Comparison of ENCODE assay signal across 16 cellular contexts in the genomic region with DNA sequence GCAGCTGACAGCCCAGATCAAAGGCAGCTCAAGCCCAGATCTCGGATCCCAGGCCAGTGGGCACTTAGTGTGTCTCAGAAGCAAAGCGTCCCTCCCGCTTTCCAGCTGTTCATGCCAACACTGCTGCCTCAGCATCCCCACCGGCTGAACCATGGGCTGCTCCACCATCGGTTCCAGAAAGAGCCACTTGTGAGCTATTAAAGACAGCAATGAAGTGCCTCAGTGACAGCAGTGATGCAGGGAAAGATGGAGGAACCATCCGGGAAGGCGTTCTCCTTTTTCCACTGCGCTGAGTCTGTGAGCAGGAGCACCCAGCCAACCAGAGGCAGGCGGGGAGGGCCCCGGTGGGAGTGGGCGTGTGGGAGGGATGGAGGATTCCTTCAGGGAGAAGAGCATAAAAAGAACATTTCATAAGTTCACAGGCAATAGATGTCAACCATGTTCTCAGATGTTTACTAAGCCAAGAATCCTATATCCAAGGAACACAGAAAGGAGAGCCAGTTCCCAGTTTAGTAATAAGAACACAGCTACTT.
DNase-seq lines count a peak whose midpoint lies in the region; ATAC-seq and TF ChIP-seq lines count a peak whose summit lies in the region.
"Had no signal": no experiment of that assay in that cellular context is flagged by ENCODE, and none has a peak within 500 bp of the region (broad histone marks: within the 10 kb centered on the region; RNA-seq: fewer than 3 reads in every experiment).

No MANE protein-coding gene starts in this region.

- no peak overlapping the region for H2BK12ac ChIP-seq in neuronal stem cell (ENCODE audit: low read length)

- no CpG with 5 or more reads among the region's 11 CpGs for WGBS in neuronal stem cell (ENCODE audit: extremely low coverage in 2 of 2, insufficient read length in 2 of 2, insufficient replicate concordance in 1 of 2), 2 donors

- H3K9me2 ChIP-seq in Loucy (replicated peaks; ENCODE audit: low read depth, low read length): no peaks in the 10 kb centered on the region

- H4K20me1 ChIP-seq in Loucy (ENCODE audit: insufficient read depth, low read length, poor library complexity, severe bottlenecking): no peaks in the 10 kb centered on the region

- H3K27me3 ChIP-seq in Loucy (ENCODE audit: insufficient read depth, low read length, poor library complexity, severe bottlenecking) (no peaks in the 10 kb centered on the region), neuronal stem cell (ENCODE audit: control insufficient read depth in 3 of 3, insufficient read depth in 3 of 3, low read depth in 1 of 3, low read length in 3 of 3) (no peaks in the 10 kb centered on the region), vagina (no peaks in the 10 kb centered on the region)

- no peak overlapping the region for H2AFZ ChIP-seq in Loucy (ENCODE audit: low read length)
- H2AFZ ChIP-seq in neuronal stem cell (ENCODE audit: low read length): no peak overlapping the region
- H2AFZ ChIP-seq: GM23248 had no signal

- TF ChIP-seq CTCF in Loucy (conservative IDR thresholded peaks at IDR 0.05; ENCODE audit: low read length) (no peak), vagina (IDR thresholded peaks at IDR 0.05) (no peak)

- H3K18ac ChIP-seq in neuronal stem cell (ENCODE audit: low read length): no peak overlapping the region

- H2BK5ac ChIP-seq in neuronal stem cell (ENCODE audit: low read length): no peak overlapping the region

- peaks cover 51% of the 10 kb centered on the region for H3K4me1 ChIP-seq in Loucy (ENCODE audit: insufficient read depth, low read length, poor library complexity, severe bottlenecking)
- H3K4me1 ChIP-seq in neuronal stem cell (ENCODE audit: control insufficient read depth in 2 of 2, insufficient read depth in 1 of 2, low read depth in 1 of 2, low read length in 2 of 2): peaks cover 0 to 2% of the 10 kb centered on the region in 2 donors
- no peaks in the 10 kb centered on the region for H3K4me1 ChIP-seq in vagina

- H3K9me3 ChIP-seq in Loucy (ENCODE audit: insufficient read depth, low read depth, low read length) (no peaks in the 10 kb centered on the region), neuronal stem cell (replicated peaks in 1 of 2; ENCODE audit: control insufficient read depth in 2 of 2, insufficient read depth in 1 of 2, low read depth in 1 of 2, low read length in 2 of 2) (no peaks in the 10 kb centered on the region), vagina (no peaks in the 10 kb centered on the region)

- no peaks in the 10 kb centered on the region for H3K36me3 ChIP-seq in Loucy (ENCODE audit: insufficient read depth, low read length)
- H3K36me3 ChIP-seq in neuronal stem cell (replicated peaks in 1 of 2; ENCODE audit: control insufficient read depth in 2 of 2, insufficient read depth in 2 of 2, low read length in 2 of 2): no peaks in the 10 kb centered on the region
- no peaks in the 10 kb centered on the region for H3K36me3 ChIP-seq in vagina

- DNase-seq in neuronal stem cell (ENCODE audit: low spot score) (no peak), vagina (ENCODE audit: extremely low spot score in 2 of 2) (peak; percentile 20 to 67), ureter (ENCODE audit: low spot score) (no peak), islet precursor cell (no peak)
- DNase-seq: CD4-positive, alpha-beta T cell; CD8-positive, alpha-beta memory T cell; DMS 273 treated with DMSO at 0.1 percent for 48 hours; DMS79; EL; GDM1; GM23248; H7; HCEC 1CT had no signal

- H3F3A ChIP-seq in Loucy (ENCODE audit: low read depth): no peaks in the 10 kb centered on the region

- H3K79me1 ChIP-seq in neuronal stem cell (ENCODE audit: low read depth, low read length): no peaks in the 10 kb centered on the region

- no peak overlapping the region for H3K23ac ChIP-seq in neuronal stem cell (ENCODE audit: low read depth, low read length, poor library complexity)

- intact Hi-C loops in vagina (cut with DNase I): no loop called here

- H2BK15ac ChIP-seq in neuronal stem cell (ENCODE audit: low read length): peak overlapping the region; percentile 82

- H3K79me2 ChIP-seq in Loucy (ENCODE audit: insufficient read depth, low read length): peaks cover 12% of the 10 kb centered on the region; the same call in 1 of the 2 replicates

- H3K4me2 ChIP-seq in Loucy (ENCODE audit: low read depth, low read length, poor library complexity, severe bottlenecking): no peak overlapping the region
- no peak overlapping the region for H3K4me2 ChIP-seq in neuronal stem cell (ENCODE audit: insufficient read depth, low read length, poor library complexity, severe bottlenecking)

- H3K4me3 ChIP-seq in Loucy (ENCODE audit: low read length, poor library complexity, severe bottlenecking) (no peak overlapping the region), neuronal stem cell (ENCODE audit: low read length in 2 of 2) (no peak overlapping the region), vagina (no peak overlapping the region)
- H3K4me3 ChIP-seq: GM12878, GM23248 had no signal

- H2AK5ac ChIP-seq in neuronal stem cell (ENCODE audit: low read depth, low read length): no peak overlapping the region

- H3K14ac ChIP-seq in neuronal stem cell (ENCODE audit: low read length): peak overlapping the region; percentile 63

- TF ChIP-seq POLR2A in vagina (IDR thresholded peaks at IDR 0.05): no peak

- H2BK120ac ChIP-seq in neuronal stem cell (ENCODE audit: low read depth, low read length): no peak overlapping the region

- H4K8ac ChIP-seq in neuronal stem cell (ENCODE audit: low read depth, low read length): no peak overlapping the region

- H3K4ac ChIP-seq in neuronal stem cell (ENCODE audit: low read length): no peak overlapping the region

- H3K9ac ChIP-seq in Loucy (ENCODE audit: low read depth, low read length, poor library complexity, severe bottlenecking): peak overlapping the region; percentile 47
- no peak overlapping the region for H3K9ac ChIP-seq in neuronal stem cell (ENCODE audit: low read depth, low read length, poor library complexity)
- H3K9ac ChIP-seq: GM23248 had no signal

- H4K91ac ChIP-seq in neuronal stem cell (ENCODE audit: low read depth, low read length, poor library complexity): no peak overlapping the region

- no peak for ATAC-seq in HG03354 (IDR thresholded peaks at IDR 0.05; ENCODE audit: poor library complexity, severe bottlenecking, unreplicated experiment)
- ATAC-seq: GM12878 had no signal

- H3K27ac ChIP-seq in neuronal stem cell (replicated peaks; ENCODE audit: low read length) (no peak overlapping the region), vagina (no peak overlapping the region)
- H3K27ac ChIP-seq: GM23248 had no signal

Comparison
In these comparisons a context has a peak if more than half of its experiments do, and no peak if none do; other contexts are left out.
1. DNase-seq: peak in vagina (2 of 2); none in neuronal stem cell (single experiment), ureter (single experiment) and islet precursor cell (single experiment).